Comparison of ENCODE assay signal across 27 cellular contexts in the genomic region with DNA sequence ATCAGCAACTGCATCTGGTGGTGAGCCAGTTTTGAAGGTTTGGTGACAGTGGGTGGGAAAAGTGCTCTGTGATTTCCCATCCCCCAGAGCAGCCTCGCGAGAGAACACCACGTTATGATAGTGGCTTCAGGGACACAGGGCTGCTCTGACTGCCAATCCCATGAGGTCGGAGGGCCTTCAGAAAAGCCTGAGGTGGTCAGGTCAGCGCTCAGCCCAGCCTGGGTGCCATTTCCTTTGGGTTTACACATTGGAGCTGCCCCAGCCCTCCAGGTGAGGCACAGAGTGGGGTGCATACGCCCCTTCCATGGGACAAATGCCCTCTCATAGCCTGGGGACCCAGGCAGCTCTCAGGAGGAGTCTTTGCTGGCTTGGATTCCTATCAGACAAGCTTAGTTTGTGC.
"Had no signal": no experiment of that assay in that cellular context is flagged by ENCODE, and none has a peak within 500 bp of the region (broad histone marks: within the 10 kb centered on the region; RNA-seq: fewer than 3 reads in every experiment).

No MANE protein-coding gene starts in this region.

- FAIRE-seq: astrocyte, bronchial epithelial cell, colon had no signal

- H3K36me3 ChIP-seq: brain microvascular endothelial cell, esophagus squamous epithelium, gastroesophageal sphincter had no signal

- H3K27ac ChIP-seq: brain microvascular endothelial cell, esophagus squamous epithelium, gastroesophageal sphincter had no signal

- ATAC-seq: activated T-cell treated with anti-CD3 and anti-CD28 coated beads, Interleukin-2, amount 50 U/mL, for 4 hours; activated T-helper 17 cell treated with anti-CD3 and anti-CD28 coated beads, Interleukin-2, amount 50 U/mL, for 72 hours; effector memory CD8-positive, alpha-beta T cell; gastroesophageal sphincter had no signal

- H3K27me3 ChIP-seq: brain microvascular endothelial cell, esophagus squamous epithelium, gastroesophageal sphincter had no signal

- H3K4me1 ChIP-seq: esophagus squamous epithelium, gastroesophageal sphincter had no signal

- DNase-seq: activated CD4-positive, alpha-beta memory T cell treated with anti-CD3 and anti-CD28 coated beads, Interleukin-2, amount 10 ng/mL, durations not matched to agents 7 days and 5 days; activated CD4-positive, alpha-beta T cell treated with anti-CD3 and anti-CD28 coated beads for 1 hour; activated CD4-positive, alpha-beta T cell treated with anti-CD3 and anti-CD28 coated beads for 4 hours; activated CD4-positive, alpha-beta T cell treated with anti-CD3 and anti-CD28 coated beads, Interleukin-2, amount 10 ng/mL, durations not matched to agents 7 days and 5 days; activated CD4-positive, alpha-beta T cell treated with anti-CD3 and anti-CD28 coated beads, Interleukin-2, amount 50 U/mL, for 4 hours; activated effector memory CD4-positive, alpha-beta T cell treated with Interleukin-2 at 50 U/mL for 16 hours; activated gamma-delta T cell treated with Interleukin-2 at 50 U/mL for 16 hours; activated naive CD4-positive, alpha-beta T cell treated with anti-CD3 and anti-CD28 coated beads, Interleukin-2, amount 50 U/mL, for 16 hours; activated naive CD4-positive, alpha-beta T cell treated with Interleukin-2 at 50 U/mL for 16 hours; activated T-cell treated with anti-CD3 and anti-CD28 coated beads, Interleukin-2, amount 50 U/mL, for 4 hours; amniotic stem cell; anterior cingulate cortex; brain microvascular endothelial cell; caudate nucleus; cortex of kidney; dermis blood vessel endothelial cell; effector CD4-positive, alpha-beta T cell; effector memory CD8-positive, alpha-beta T cell; erythroblast; esophagus squamous epithelium; foreskin melanocyte; T-helper 2 cell had no signal

- H3K9me3 ChIP-seq: esophagus squamous epithelium, gastroesophageal sphincter had no signal

- H3K4me3 ChIP-seq: esophagus squamous epithelium, gastroesophageal sphincter had no signal
